In the genomic region with DNA sequence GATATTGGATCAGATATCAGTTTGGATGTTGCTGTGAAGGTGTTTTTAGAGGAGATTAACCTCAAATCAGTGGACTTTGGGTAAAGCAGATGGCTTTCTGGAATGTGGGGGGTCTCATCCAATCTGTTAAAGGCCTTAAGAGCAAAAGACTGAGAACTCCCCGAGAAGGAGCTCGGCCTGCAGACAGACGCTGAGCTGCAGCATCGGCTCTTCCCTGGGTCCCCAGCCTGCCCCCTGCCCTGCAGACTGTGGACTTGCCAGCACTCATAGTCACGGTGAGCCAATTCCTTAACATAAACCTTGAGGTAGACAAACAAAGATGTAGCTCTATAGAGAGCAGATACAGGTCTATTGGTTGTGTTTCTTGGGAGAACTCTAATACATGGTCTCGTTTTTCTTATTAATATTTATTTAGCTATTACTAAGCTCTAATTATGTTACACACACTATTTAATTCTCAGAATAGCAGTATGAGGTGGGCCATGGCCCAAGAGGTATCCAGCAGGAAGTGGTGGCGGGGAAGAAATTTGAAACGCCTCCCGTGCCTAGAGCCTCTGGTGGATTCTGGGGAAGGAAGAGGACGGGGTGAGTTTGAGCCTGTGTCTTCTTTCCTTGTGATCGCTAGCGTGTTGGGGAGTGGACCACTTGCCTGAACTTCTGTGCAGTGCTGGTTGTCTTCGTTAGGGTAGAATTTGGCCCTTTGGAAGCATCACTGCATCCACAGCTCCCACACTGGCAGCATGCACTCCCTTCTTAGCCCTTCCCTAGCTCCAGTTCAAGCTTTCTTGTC, we compare ENCODE assay signal across 25 cellular contexts.
"Had no signal": no experiment of that assay in that cellular context is flagged by ENCODE, and none has a peak within 500 bp of the region (broad histone marks: within the 10 kb centered on the region; RNA-seq: fewer than 3 reads in every experiment).

No MANE protein-coding gene starts in this region.

- H3K36me3 Mint-ChIP-seq: immature natural killer cell; mesothelial cell of epicardium; naive B cell; natural killer cell treated with Interleukin-12 subunit alpha and Interleukin-12 subunit beta and Interleukin-15 and Interleukin-18, amount 100 ng/mL, for 72 hours; stimulated activated memory B cell treated with anti-CD40 and anti-IgM and Interleukin-4, amounts not matched to agents 10 μg/mL and 1 μg/mL and 100 μg/mL, for 72 hours had no signal

- H3K27me3 Mint-ChIP-seq: dendritic cell treated with granulocyte-macrophage colony-stimulating factor and Interleukin-4, amounts not matched to agents 40 ng/mL and 50 ng/mL, for 4 days; naive B cell; stimulated activated memory B cell treated with anti-CD40 and anti-IgM and Interleukin-4, amounts not matched to agents 10 μg/mL and 1 μg/mL and 100 μg/mL, for 72 hours had no signal

- H3K4me3 ChIP-seq: colonic mucosa, esophagus muscularis mucosa, gastroesophageal sphincter, mucosa of descending colon, skin epidermis, spleen, testis, tibial artery, upper lobe of left lung had no signal

- H3K4me1 Mint-ChIP-seq: immature natural killer cell; mesothelial cell of epicardium; naive B cell; stimulated activated memory B cell treated with anti-CD40 and anti-IgM and Interleukin-4, amounts not matched to agents 10 μg/mL and 1 μg/mL and 100 μg/mL, for 72 hours had no signal

- H3K4me1 ChIP-seq: colonic mucosa, esophagus muscularis mucosa, foreskin keratinocyte, gastroesophageal sphincter, parathyroid adenoma, spleen, testis, tibial artery, upper lobe of left lung had no signal

- H3K4me3 Mint-ChIP-seq: dendritic cell treated with granulocyte-macrophage colony-stimulating factor and Interleukin-4, amounts not matched to agents 40 ng/mL and 50 ng/mL, for 4 days; immature natural killer cell; mesothelial cell of epicardium; naive B cell; natural killer cell treated with Interleukin-12 subunit alpha and Interleukin-12 subunit beta and Interleukin-15 and Interleukin-18, amount 100 ng/mL, for 72 hours; neural crest cell; stimulated activated memory B cell treated with anti-CD40 and anti-IgM and Interleukin-4, amounts not matched to agents 10 μg/mL and 1 μg/mL and 100 μg/mL, for 72 hours had no signal

- H3K27ac Mint-ChIP-seq: dendritic cell treated with granulocyte-macrophage colony-stimulating factor and Interleukin-4, amounts not matched to agents 40 ng/mL and 50 ng/mL, for 4 days; immature natural killer cell; mesothelial cell of epicardium; naive B cell; natural killer cell treated with Interleukin-12 subunit alpha and Interleukin-12 subunit beta and Interleukin-15 and Interleukin-18, amount 100 ng/mL, for 72 hours; progenitor cell of endocrine pancreas; stimulated activated memory B cell treated with anti-CD40 and anti-IgM and Interleukin-4, amounts not matched to agents 10 μg/mL and 1 μg/mL and 100 μg/mL, for 72 hours had no signal

- ATAC-seq: foreskin keratinocyte; gastroesophageal sphincter; mucosa of descending colon; natural killer cell treated with Interleukin-12 subunit alpha and Interleukin-12 subunit beta and Interleukin-15 and Interleukin-18, amount 100 ng/mL, for 72 hours; stimulated activated naive CD8-positive, alpha-beta T cell treated with anti-CD3 and anti-CD28 coated beads, Interleukin-15, Interleukin-2, amounts not matched to agents 100 U/mL and 50 U/mL, for 24 hours had no signal

- H3K9ac ChIP-seq: parathyroid adenoma had no signal

- H3K9me3 Mint-ChIP-seq: dendritic cell treated with granulocyte-macrophage colony-stimulating factor and Interleukin-4, amounts not matched to agents 40 ng/mL and 50 ng/mL, for 4 days; immature natural killer cell; mesothelial cell of epicardium; natural killer cell treated with Interleukin-12 subunit alpha and Interleukin-12 subunit beta and Interleukin-15 and Interleukin-18, amount 100 ng/mL, for 72 hours; neural crest cell had no signal

- H3K9me3 ChIP-seq: colonic mucosa, esophagus muscularis mucosa, gastroesophageal sphincter, mucosa of descending colon, neutrophil, spleen, testis, tibial artery, upper lobe of left lung had no signal

- H3K27me3 ChIP-seq: colonic mucosa, foreskin keratinocyte, neutrophil, testis, upper lobe of left lung had no signal

- H3K36me3 ChIP-seq: colonic mucosa, esophagus muscularis mucosa, gastroesophageal sphincter, neutrophil, spleen, tibial artery, upper lobe of left lung had no signal

- H3K27ac ChIP-seq: colonic mucosa, esophagus muscularis mucosa, foreskin keratinocyte, gastroesophageal sphincter, neutrophil, parathyroid adenoma, skin epidermis, spleen, testis, tibial artery, upper lobe of left lung had no signal

- DNase-seq: colonic mucosa; effector memory CD4-positive, alpha-beta T cell; foreskin keratinocyte; glutamatergic neuron; immature natural killer cell; mesenchymal stem cell; mucosa of descending colon; naive B cell; spleen; stimulated activated CD4-positive, alpha-beta T cell treated with anti-CD3 and anti-CD28 coated beads, Interleukin-4, amount 100 ng/mL, for 4 hours; stimulated activated naive CD8-positive, alpha-beta T cell treated with anti-CD3 and anti-CD28 coated beads, Interleukin-15, Interleukin-2, amounts not matched to agents 100 U/mL and 50 U/mL, for 24 hours; testis; tibial artery; upper lobe of left lung had no signal
